ENCODE assay signal across 20 cellular contexts in the genomic region with DNA sequence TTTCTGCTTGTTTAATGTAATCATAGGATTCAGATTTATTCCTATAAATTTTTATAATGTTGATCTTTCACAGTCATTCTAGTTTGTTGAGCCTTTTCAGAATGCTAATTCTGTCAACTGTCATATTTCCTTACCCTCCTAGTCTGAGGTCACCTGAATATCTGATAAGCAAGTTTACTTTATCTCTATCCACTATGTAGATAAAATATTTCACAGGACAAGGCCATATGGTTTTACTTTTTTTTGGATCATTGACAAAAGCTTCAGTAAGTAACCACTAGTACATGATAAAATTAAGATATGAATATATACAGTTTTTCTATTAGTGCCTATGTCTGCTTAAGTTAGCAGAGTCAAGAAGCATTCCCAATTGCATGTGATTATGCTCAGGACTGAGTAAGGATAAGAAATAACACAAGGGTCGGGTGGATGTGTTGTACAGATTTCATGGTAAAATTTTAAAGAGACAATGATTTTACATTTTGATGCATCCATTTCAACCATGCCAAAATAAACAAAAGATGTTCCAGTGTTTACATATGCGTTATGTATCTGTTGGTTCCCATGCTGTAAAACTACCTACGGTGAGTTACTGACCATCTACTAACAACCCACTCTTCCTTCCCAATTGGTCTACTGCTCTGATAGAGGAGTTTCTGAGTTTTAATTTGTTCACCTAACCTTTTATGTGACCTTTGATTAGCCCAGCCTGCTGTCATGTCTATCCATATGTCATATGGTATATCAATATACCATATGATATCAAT.
"Had no signal": no experiment of that assay in that cellular context is flagged by ENCODE, and none has a peak within 500 bp of the region (broad histone marks: within the 10 kb centered on the region; RNA-seq: fewer than 3 reads in every experiment).

No MANE protein-coding gene starts in this region.

- H3K36me3 ChIP-seq: esophagus muscularis mucosa, heart left ventricle, neutrophil, right lobe of liver, spleen, tibial nerve, upper lobe of right lung, vagina had no signal

- H3K4me3 ChIP-seq: esophagus muscularis mucosa, heart left ventricle, psoas muscle, right lobe of liver, spleen, tibial nerve, upper lobe of right lung, vagina had no signal

- ATAC-seq: effector memory CD8-positive, alpha-beta T cell; heart left ventricle; psoas muscle; right lobe of liver; stimulated activated memory B cell treated with anti-CD40 and anti-IgM and Interleukin-4, amounts not matched to agents 10 μg/mL and 1 μg/mL and 100 μg/mL, for 72 hours; upper lobe of right lung had no signal

- H3K27ac ChIP-seq: epithelial cell of prostate, esophagus muscularis mucosa, heart left ventricle, neutrophil, psoas muscle, right lobe of liver, spleen, tibial nerve, upper lobe of right lung, vagina had no signal

- DNase-seq: effector memory CD8-positive, alpha-beta T cell; foreskin melanocyte; heart left ventricle; hippocampal formation; mesendoderm; naive B cell; psoas muscle; retina; right lobe of liver; spleen; stimulated activated CD4-positive, alpha-beta T cell treated with anti-CD3 and anti-CD28 coated beads, Interleukin-15, amount 100 ng/mL, for 24 hours; stimulated activated CD4-positive, alpha-beta T cell treated with anti-CD3 and anti-CD28 coated beads, Interleukin-1b, Interleukin-23, amount 100 ng/mL, for 48 hours; stimulated activated CD4-positive, alpha-beta T cell treated with anti-CD3 and anti-CD28 coated beads, Interleukin-4, amount 100 ng/mL, for 24 hours; upper lobe of right lung had no signal

- H3K9me3 ChIP-seq: esophagus muscularis mucosa, neutrophil, psoas muscle, right lobe of liver, upper lobe of right lung, vagina had no signal

- H3K27me3 ChIP-seq: esophagus muscularis mucosa, heart left ventricle, neutrophil, right lobe of liver, spleen, tibial nerve, upper lobe of right lung, vagina had no signal

- H3K4me1 ChIP-seq: esophagus muscularis mucosa, heart left ventricle, psoas muscle, right lobe of liver, spleen, tibial nerve, upper lobe of right lung, vagina had no signal
